Comparison of ENCODE assay signal across 11 cellular contexts in genomic region chr3:37625051-37625450, GRCh38.
"Had no signal": no experiment of that assay in that cellular context is flagged by ENCODE, and none has a peak within 500 bp of the region (broad histone marks: within the 10 kb centered on the region; RNA-seq: fewer than 3 reads in every experiment).

No MANE protein-coding gene starts in this region.

- H3K4me1 ChIP-seq: pancreas had no signal

- H3K27me3 Mint-ChIP-seq: brain had no signal

- H3K36me3 Mint-ChIP-seq: activated naive CD4-positive, alpha-beta T cell treated with anti-CD3 and anti-CD28 coated beads, Interleukin-2, amount 50 U/mL, for 72 hours; brain had no signal

- H3K27me3 ChIP-seq: gastrocnemius medialis, pancreas had no signal

- ATAC-seq: activated CD4-positive, CD25-positive, alpha-beta regulatory T cell treated with anti-CD3 and anti-CD28 coated beads, Interleukin-2, amount 50 U/mL, for 24 hours; activated naive CD4-positive, alpha-beta T cell treated with anti-CD3 and anti-CD28 coated beads, Interleukin-2, amount 50 U/mL, for 72 hours; gastrocnemius medialis; pancreas had no signal

- FAIRE-seq: endometrium, pancreas had no signal

- H3K27ac Mint-ChIP-seq: activated naive CD4-positive, alpha-beta T cell treated with anti-CD3 and anti-CD28 coated beads, Interleukin-2, amount 50 U/mL, for 72 hours; T-helper 2 cell treated with Interferon-gamma antibody and Interleukin-4, amounts not matched to agents 5 μg/mL and 100 μg/mL, for 36 hours had no signal

- H3K4me3 Mint-ChIP-seq: brain; T-helper 2 cell treated with Interferon-gamma antibody and Interleukin-4, amounts not matched to agents 5 μg/mL and 100 μg/mL, for 36 hours had no signal

- H3K36me3 ChIP-seq: gastrocnemius medialis, pancreas had no signal

- DNase-seq: activated effector memory CD4-positive, alpha-beta T cell treated with Interleukin-2 at 50 U/mL for 16 hours; activated T-cell treated with anti-CD3 and anti-CD28 coated beads, Interleukin-2, amount 50 U/mL, for 1 hour; amniotic stem cell; gastrocnemius medialis; pancreas; stimulated activated CD4-positive, alpha-beta T cell treated with anti-CD3 and anti-CD28 coated beads, Interleukin-4, amount 100 ng/mL, for 4 hours had no signal

- H3K9me3 ChIP-seq: gastrocnemius medialis, pancreas had no signal

- H3K9me3 Mint-ChIP-seq: activated naive CD4-positive, alpha-beta T cell treated with anti-CD3 and anti-CD28 coated beads, Interleukin-2, amount 50 U/mL, for 72 hours; brain; T-helper 2 cell treated with Interferon-gamma antibody and Interleukin-4, amounts not matched to agents 5 μg/mL and 100 μg/mL, for 36 hours had no signal

- H3K27ac ChIP-seq: gastrocnemius medialis, pancreas had no signal

- H3K4me3 ChIP-seq: gastrocnemius medialis, pancreas had no signal
